ENCODE assay signal across 25 cellular contexts in genomic region chr4:172838943-172839342, GRCh38.
"Had no signal": no experiment of that assay in that cellular context is flagged by ENCODE, and none has a peak within 500 bp of the region (broad histone marks: within the 10 kb centered on the region; RNA-seq: fewer than 3 reads in every experiment).

No MANE protein-coding gene starts in this region.

- H3K9me3 ChIP-seq: ovary, psoas muscle, right lobe of liver, sigmoid colon, stomach, thoracic aorta, thyroid gland, tibial nerve, upper lobe of left lung, vagina had no signal

- H3K27ac ChIP-seq: neural progenitor cell, ovary, parathyroid adenoma, psoas muscle, right lobe of liver, sigmoid colon, stomach, thyroid gland, tibial nerve, upper lobe of left lung, vagina had no signal

- H2AFZ ChIP-seq: neural progenitor cell, parathyroid adenoma had no signal

- H3K9ac ChIP-seq: neural progenitor cell, parathyroid adenoma had no signal

- H3K27me3 ChIP-seq: neural progenitor cell, ovary, right lobe of liver, sigmoid colon, stomach, thyroid gland, tibial nerve, upper lobe of left lung, vagina had no signal

- H3K4me1 ChIP-seq: parathyroid adenoma, psoas muscle, stomach, thyroid gland, tibial nerve, upper lobe of left lung, vagina had no signal

- H3K36me3 ChIP-seq: neural progenitor cell, ovary, right lobe of liver, sigmoid colon, stomach, thoracic aorta, thyroid gland, tibial nerve, upper lobe of left lung, vagina had no signal

- DNase-seq: natural killer cell; occipital lobe; ovary; posterior cingulate gyrus; psoas muscle; right cardiac atrium; right lobe of liver; sigmoid colon; small intestine; stimulated activated CD4-positive, alpha-beta T cell treated with anti-CD3 and anti-CD28 coated beads, Interleukin-15, amount 100 ng/mL, for 24 hours; stimulated activated CD4-positive, alpha-beta T cell treated with anti-CD3 and anti-CD28 coated beads, Interleukin-2, amount 100 ng/mL, for 24 hours; stimulated activated CD4-positive, alpha-beta T cell treated with anti-CD3 and anti-CD28 coated beads, Interleukin-2, amount 100 ng/mL, for 48 hours; stimulated activated CD4-positive, alpha-beta T cell treated with anti-CD3 and anti-CD28 coated beads, Interleukin-4, amount 100 ng/mL, for 24 hours; stimulated activated naive B cell treated with anti-CD40 and anti-IgM and Interleukin-4, amounts not matched to agents 10 μg/mL and 1 μg/mL and 100 μg/mL, for 72 hours; stimulated activated naive CD4-positive, alpha-beta T cell treated with Interleukin-2 at 50 U/mL for 16 hours; stomach; thyroid gland; trophoblast cell had no signal

- H3K4me3 ChIP-seq: neural progenitor cell, ovary, psoas muscle, right lobe of liver, sigmoid colon, stomach, thoracic aorta, thyroid gland, tibial nerve, upper lobe of left lung, vagina had no signal

- ATAC-seq: natural killer cell; psoas muscle; right cardiac atrium; right lobe of liver; stimulated activated effector memory CD8-positive, alpha-beta T cell treated with anti-CD3 and anti-CD28 coated beads, Interleukin-12 subunit alpha, Interleukin-12 subunit beta, amount 100 ng/mL, for 72 hours; stimulated activated naive B cell treated with anti-CD40 and anti-IgM and Interleukin-4, amounts not matched to agents 10 μg/mL and 1 μg/mL and 100 μg/mL, for 72 hours had no signal
